In the genomic region with DNA sequence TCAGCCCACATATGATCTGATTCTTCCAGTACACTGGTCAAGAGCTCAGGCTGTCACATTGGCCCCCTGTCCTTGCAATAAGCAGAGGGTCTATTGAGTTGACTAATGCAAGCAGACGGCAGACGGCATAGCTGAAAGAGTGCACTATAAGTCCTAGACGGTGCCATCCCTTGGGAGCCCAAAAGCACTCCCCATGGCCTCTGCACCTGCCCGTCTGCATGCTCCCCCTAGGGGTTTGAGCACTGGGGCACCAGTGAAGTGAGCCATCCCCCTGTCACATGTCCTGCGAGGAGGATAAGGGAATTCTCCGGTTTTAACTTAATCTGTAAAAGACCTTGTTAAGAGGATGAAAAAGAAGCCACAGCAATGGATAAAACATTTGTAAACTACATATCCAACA, we compare ENCODE assay signal across 30 cellular contexts.
DNase-seq lines count a peak whose midpoint lies in the region; ATAC-seq and TF ChIP-seq lines count a peak whose summit lies in the region.
"Had no signal": no experiment of that assay in that cellular context is flagged by ENCODE, and none has a peak within 500 bp of the region (broad histone marks: within the 10 kb centered on the region; RNA-seq: fewer than 3 reads in every experiment).

No MANE protein-coding gene starts in this region.

- peak overlapping the region; percentile 89 for H2BK20ac ChIP-seq in IMR-90 (ENCODE audit: low read depth, low read length)

- TF ChIP-seq POLR2A in IMR-90 (IDR thresholded peaks at IDR 0.05; ENCODE audit: low read depth, low read length), result no peak
- no peak for TF ChIP-seq POLR2A in right lobe of liver (IDR thresholded peaks at IDR 0.05)

- H4K8ac ChIP-seq in IMR-90 (ENCODE audit: low read depth in 2 of 2, low read length in 2 of 2), result peak overlapping the region; percentile 65 to 74

- no peaks in the 10 kb centered on the region for H3K27me3 ChIP-seq in BLaER1 treated with 17β-estradiol and CSF1 and Interleukin-3, amounts not matched to agents 10 nM and 100 nM
- H3K27me3 ChIP-seq in IMR-90 (ENCODE audit: control insufficient read depth, insufficient read depth, low read length), result no peaks in the 10 kb centered on the region
- H3K27me3 ChIP-seq in WERI-Rb-1 (ENCODE audit: insufficient read depth, low read depth, severe bottlenecking), result no peaks in the 10 kb centered on the region
- no peaks in the 10 kb centered on the region for H3K27me3 ChIP-seq in right lobe of liver
- H3K27me3 ChIP-seq: MG63, SJCRH30, thyroid gland, uterus had no signal

- DNase-seq in IMR-90 (no peak), WERI-Rb-1 (no peak), naive B cell (no peak), right lobe of liver (no peak), G401 (ENCODE audit: low spot score) (no peak), globus pallidus (ENCODE audit: low spot score) (no peak)
- DNase-seq: activated CD4-positive, alpha-beta T cell treated with anti-CD3 and anti-CD28 coated beads, Interleukin-2, amount 10 ng/mL, durations not matched to agents 7 days and 5 days; activated gamma-delta T cell; activated naive CD8-positive, alpha-beta T cell treated with anti-CD3 and anti-CD28 coated beads, Interleukin-2, amount 10 ng/mL, durations not matched to agents 7 days and 5 days; activated T-cell treated with anti-CD3 and anti-CD28 coated beads, Interleukin-2, amount 50 U/mL, for 24 hours; aorta; CD4-positive, alpha-beta memory T cell; hippocampal formation; KG1; left cardiac atrium; MG63; NCI-H1105; NCI-H187 treated with DMSO at 0.1 percent for 48 hours; NCI-H69; right cardiac atrium; SJCRH30; stimulated activated CD4-positive, alpha-beta T cell treated with anti-CD3 and anti-CD28 coated beads, Interleukin-2, amount 100 ng/mL, for 48 hours; thyroid gland; uterus had no signal

- ATAC-seq in IMR-90 (ENCODE audit: low read depth), result no peak
- ATAC-seq in naive B cell (ENCODE audit: low read depth in 2 of 2), result peak; percentile 46 to 67
- no peak for ATAC-seq in right lobe of liver
- ATAC-seq in HG02870 (IDR thresholded peaks at IDR 0.05; ENCODE audit: unreplicated experiment), result no peak
- ATAC-seq: gastroesophageal sphincter, left cardiac atrium, right cardiac atrium had no signal

- no peak overlapping the region for H3K9ac ChIP-seq in BLaER1 treated with 17β-estradiol and CSF1 and Interleukin-3, amounts not matched to agents 10 nM and 100 nM
- H3K9ac ChIP-seq in IMR-90 (ENCODE audit: low read depth, low read length), result no peak overlapping the region
- H3K9ac ChIP-seq: parathyroid adenoma had no signal

- peak overlapping the region; percentile 48 to 83 (median 68) for H3K4me2 ChIP-seq in BLaER1 treated with 17β-estradiol and CSF1 and Interleukin-3, amounts not matched to agents 10 nM and 100 nM
- no peak overlapping the region for H3K4me2 ChIP-seq in IMR-90 (ENCODE audit: low read depth, low read length)

- no peaks in the 10 kb centered on the region for H3K36me3 ChIP-seq in BLaER1 treated with 17β-estradiol and CSF1 and Interleukin-3, amounts not matched to agents 10 nM and 100 nM
- H3K36me3 ChIP-seq in IMR-90 (ENCODE audit: control insufficient read depth, insufficient read depth, low read length) (no peaks in the 10 kb centered on the region), WERI-Rb-1 (no peaks in the 10 kb centered on the region), right lobe of liver (no peaks in the 10 kb centered on the region)
- H3K36me3 ChIP-seq: gastroesophageal sphincter, MG63, SJCRH30, thyroid gland, uterus had no signal

- peak overlapping the region; percentile 74 for H3K4ac ChIP-seq in IMR-90 (ENCODE audit: low read depth, low read length)

- CTCF ChIA-PET in IMR-90 (lab: Yijun Ruan, JAX), result interaction anchor here (1.2 to 2.0 kb wide), 2 partner anchors 20 to 65 kb away, joined by 3 to 7 read pairs; no protein-coding TSS in a partner anchor

- TF ChIP-seq RAD21 in IMR-90 (IDR thresholded peaks at IDR 0.05; ENCODE audit: low read length), result no peak

- peak overlapping the region; percentile 84 for H2AK5ac ChIP-seq in IMR-90 (ENCODE audit: low read depth, low read length)

- WGBS in IMR-90 (ENCODE audit: extremely low coverage in 2 of 2, insufficient read length in 1 of 2), 2 experiments, result no CpG with 5 or more reads among the region's 6 CpGs
- 52% methylated on average over 4 of the region's 6 CpGs for WGBS in right lobe of liver (ENCODE audit: insufficient coverage, low coverage, low lambda C conversion rate, missing lambda C conversion rate)

- peak overlapping the region; percentile 94 for H2BK120ac ChIP-seq in IMR-90 (ENCODE audit: low read depth, low read length)

- peak overlapping the region; percentile 14; the same call in 1 of the 2 replicates for H3K56ac ChIP-seq in IMR-90 (ENCODE audit: extremely low read depth, insufficient read depth, low read length)

- peak overlapping the region; percentile 93 for H2BK15ac ChIP-seq in IMR-90 (ENCODE audit: low read depth, low read length)

- peaks cover 43 to 57% (median 50%) of the 10 kb centered on the region in 3 donors for H3K27me3 Mint-ChIP-seq in naive B cell

- no peaks in the 10 kb centered on the region for H4K20me1 ChIP-seq in BLaER1 treated with 17β-estradiol and CSF1 and Interleukin-3, amounts not matched to agents 10 nM and 100 nM
- no peaks in the 10 kb centered on the region for H4K20me1 ChIP-seq in IMR-90 (ENCODE audit: insufficient read depth, low read length)

- peak overlapping the region; percentile 56; the same call in 1 of the 2 replicates for H3K23ac ChIP-seq in IMR-90 (ENCODE audit: low read depth, low read length)

- POLR2A ChIA-PET in IMR-90 (lab: Charles Lee; ENCODE audit: unreplicated experiment), result no interaction called here

- H3K14ac ChIP-seq in IMR-90 (replicated peaks; ENCODE audit: low read depth, low read length), result peak overlapping the region; percentile 84

- H3K36me3 Mint-ChIP-seq in naive B cell, result no peaks in the 10 kb centered on the region

- TF ChIP-seq CTCF in IMR-90 (conservative IDR thresholded peaks at IDR 0.05; ENCODE audit: low read depth, low read length), result no peak
- TF ChIP-seq CTCF in WERI-Rb-1 (IDR thresholded peaks at IDR 0.05; ENCODE audit: low read depth, low read length), result 0 out of 2 replicates have a peak, but pooled peaks have one; percentile 4
- no peak for TF ChIP-seq CTCF in right lobe of liver (IDR thresholded peaks at IDR 0.05)

- H3K9me1 ChIP-seq in IMR-90 (ENCODE audit: insufficient read depth, low read length), result peaks cover 23% of the 10 kb centered on the region

- peak overlapping the region; percentile 27; the same call in 1 of the 2 replicates for H3K18ac ChIP-seq in IMR-90 (ENCODE audit: low read depth, low read length)

- H3K4me3 ChIP-seq in BLaER1 treated with 17β-estradiol and CSF1 and Interleukin-3, amounts not matched to agents 10 nM and 100 nM, result no peak overlapping the region
- H3K4me3 ChIP-seq in IMR-90 (ENCODE audit: insufficient read depth, low read depth, low read length) (no peak overlapping the region), WERI-Rb-1 (ENCODE audit: low read depth, low read length) (no peak overlapping the region), right lobe of liver (no peak overlapping the region)
- H3K4me3 ChIP-seq: A549, gastroesophageal sphincter, lung, MG63, SJCRH30, thyroid gland, uterus had no signal

- H4K91ac ChIP-seq in IMR-90 (ENCODE audit: insufficient read depth, low read depth, low read length), result peak overlapping the region; percentile 76

- no TSS peak for BruUV-seq in IMR-90 (replicated peaks; lab: Mats Ljungman, UMichigan)

- H2AFZ ChIP-seq in IMR-90 (replicated peaks; ENCODE audit: low read length, poor library complexity), result peak overlapping the region; percentile 64
- H2AFZ ChIP-seq: parathyroid adenoma had no signal

- peak overlapping the region in 1 of 8 donors; percentile 3 for H3K4me3 Mint-ChIP-seq in naive B cell
- H3K4me3 Mint-ChIP-seq: activated CD4-positive, alpha-beta T cell treated with anti-CD3 and anti-CD28 coated beads, Interleukin-2, amount 10 ng/mL, durations not matched to agents 7 days and 5 days; activated naive CD8-positive, alpha-beta T cell treated with anti-CD3 and anti-CD28 coated beads, Interleukin-2, amount 10 ng/mL, durations not matched to agents 7 days and 5 days; activated T-cell treated with anti-CD3 and anti-CD28 coated beads, Interleukin-2, amount 50 U/mL, for 24 hours; CD4-positive, alpha-beta memory T cell had no signal

- peak overlapping the region; percentile 90 for H2BK5ac ChIP-seq in IMR-90 (ENCODE audit: low read depth, low read length, poor library complexity, severe bottlenecking)

- peak overlapping the region; percentile 2 for H2AK9ac ChIP-seq in IMR-90 (replicated peaks; ENCODE audit: low read depth, low read length, poor library complexity)

- dilution Hi-C loops in IMR-90 (cut with HindIII; ENCODE audit: low sequenced_read_pairs, unreplicated experiment), result no loop called here

- intact Hi-C loops in IMR-90 (cut with micrococcal nuclease) (no loop called here), right lobe of liver (cut with DNase I) (no loop called here)

- no peak overlapping the region for H3K27ac Mint-ChIP-seq in naive B cell
- H3K27ac Mint-ChIP-seq: activated CD4-positive, alpha-beta T cell treated with anti-CD3 and anti-CD28 coated beads, Interleukin-2, amount 10 ng/mL, durations not matched to agents 7 days and 5 days; activated naive CD8-positive, alpha-beta T cell treated with anti-CD3 and anti-CD28 coated beads, Interleukin-2, amount 10 ng/mL, durations not matched to agents 7 days and 5 days; activated T-cell treated with anti-CD3 and anti-CD28 coated beads, Interleukin-2, amount 50 U/mL, for 24 hours; CD4-positive, alpha-beta memory T cell had no signal

- peak overlapping the region; percentile 25; the same call in 1 of the 2 replicates for H4K5ac ChIP-seq in IMR-90 (ENCODE audit: low read depth, low read length)

- H3K9me3 ChIP-seq in BLaER1 treated with 17β-estradiol and CSF1 and Interleukin-3, amounts not matched to agents 10 nM and 100 nM (replicated peaks in 1 of 11), result no peaks in the 10 kb centered on the region; a peak in 2 of 22 replicates
- H3K9me3 ChIP-seq in IMR-90 (ENCODE audit: control insufficient read depth, insufficient read depth, low read length) (no peaks in the 10 kb centered on the region), WERI-Rb-1 (ENCODE audit: severe bottlenecking) (no peaks in the 10 kb centered on the region), right lobe of liver (no peaks in the 10 kb centered on the region)
- H3K9me3 ChIP-seq: A549, gastroesophageal sphincter, MG63, SJCRH30, thyroid gland, uterus had no signal

- peaks cover 13 to 72% (median 55%) of the 10 kb centered on the region in 10 experiments for H3K4me1 ChIP-seq in BLaER1 treated with 17β-estradiol and CSF1 and Interleukin-3, amounts not matched to agents 10 nM and 100 nM
- H3K4me1 ChIP-seq in IMR-90 (ENCODE audit: control insufficient read depth, insufficient read depth, low read length) (peaks cover 24% of the 10 kb centered on the region), right lobe of liver (no peaks in the 10 kb centered on the region)
- H3K4me1 ChIP-seq: gastroesophageal sphincter, parathyroid adenoma, thyroid gland, uterus had no signal

- peaks cover 0 to 21% of the 10 kb centered on the region in 2 experiments; a peak in 1 of 4 replicates for H3K79me1 ChIP-seq in IMR-90 (ENCODE audit: low read depth in 1 of 2, low read length in 2 of 2)

- H3K4me1 Mint-ChIP-seq in naive B cell, result peaks cover 0 to 8% (median 8%) of the 10 kb centered on the region in 3 donors

- in situ Hi-C loops in IMR-90 (cut with MboI; ENCODE audit: low sequenced_read_pairs) (loop anchor here (25.0 kb wide), 1 partner anchor 1320 kb away; no protein-coding TSS in a partner anchor), G401 (cut with HindIII; ENCODE audit: low sequenced_read_pairs) (no loop called here)

- peaks cover 0 to 2% (median 0%) of the 10 kb centered on the region in 7 donors for H3K9me3 Mint-ChIP-seq in naive B cell
- H3K9me3 Mint-ChIP-seq: activated CD4-positive, alpha-beta T cell treated with anti-CD3 and anti-CD28 coated beads, Interleukin-2, amount 10 ng/mL, durations not matched to agents 7 days and 5 days; activated naive CD8-positive, alpha-beta T cell treated with anti-CD3 and anti-CD28 coated beads, Interleukin-2, amount 10 ng/mL, durations not matched to agents 7 days and 5 days; activated T-cell treated with anti-CD3 and anti-CD28 coated beads, Interleukin-2, amount 50 U/mL, for 24 hours; CD4-positive, alpha-beta memory T cell had no signal

- H3K27ac ChIP-seq in BLaER1 treated with 17β-estradiol and CSF1 and Interleukin-3, amounts not matched to agents 10 nM and 100 nM, result peak overlapping the region in 1 of 11 experiments; percentile 8; a peak in 1 of 22 replicates
- H3K27ac ChIP-seq in IMR-90 (ENCODE audit: insufficient read depth, low read length) (peak overlapping the region; percentile 10; the same call in 1 of the 2 replicates), WERI-Rb-1 (no peak overlapping the region), right lobe of liver (no peak overlapping the region)
- H3K27ac ChIP-seq: gastroesophageal sphincter, parathyroid adenoma, SJCRH30, thyroid gland, uterus had no signal

Comparison
In these comparisons a context has a peak if more than half of its experiments do, and no peak if none do; other contexts are left out.
1. ATAC-seq: peak in naive B cell (2 of 2); none in IMR-90 (single experiment), right lobe of liver (0 of 4) and HG02870 (single experiment).